ENCODE assay signal across 1 cellular context in genomic region chr4:176272799-176273198, GRCh38.
TF ChIP-seq lines count a peak whose summit lies in the region.

No MANE protein-coding gene starts in this region.

TF ChIP-seq in IMR-90, 13 proteins besides CTCF, POLR2A, EP300 and RAD21 (continued from another document):
- TF ChIP-seq MAZ (IDR thresholded peaks at IDR 0.05; ENCODE audit: borderline replicate concordance, low read depth, low read length) (no peak), CEBPB (IDR thresholded peaks at IDR 0.05; ENCODE audit: low read depth, low read length) (no peak), MAFK (IDR thresholded peaks at IDR 0.05; ENCODE audit: low read depth, low read length) (no peak), RFX5 (IDR thresholded peaks at IDR 0.05; ENCODE audit: low read depth, low read length) (no peak), FOS (IDR thresholded peaks at IDR 0.05; ENCODE audit: low read depth, low read length) (no peak), RCOR1 (IDR thresholded peaks at IDR 0.05; ENCODE audit: insufficient replicate concordance, low read length) (no peak), SMC3 (IDR thresholded peaks at IDR 0.05; ENCODE audit: low read depth, low read length) (no peak)
